7 cellular contexts compared by ENCODE assay signal in genomic region chr14:93906341-93907329, GRCh38. TPM values are rescaled to one million over a fixed set of nuclear protein-coding genes. Genes with fewer than 3 reads are reported as not detected.
DNase-seq lines count a peak whose midpoint lies in the region; ATAC-seq and TF ChIP-seq lines count a peak whose summit lies in the region.

No MANE protein-coding gene starts in this region.

- no peak for TF ChIP-seq POLR2A in esophagus squamous epithelium (IDR thresholded peaks at IDR 0.05)

- peaks cover 0 to 17% (median 0%) of the 10 kb centered on the region in 4 donors for H3K27me3 ChIP-seq in esophagus squamous epithelium
- peaks cover 11% of the 10 kb centered on the region for H3K27me3 ChIP-seq in upper lobe of right lung

- H3K9me3 Mint-ChIP-seq in nephron progenitor cell, result no peaks in the 10 kb centered on the region

- H3K27ac Mint-ChIP-seq in nephron progenitor cell, result no peak overlapping the region

- 35 to 43% methylated on average over 9 to 13 of the region's 15 CpGs for WGBS in esophagus squamous epithelium, 2 donors

- intact Hi-C loops in esophagus squamous epithelium (cut with DNase I) (no loop called here), upper lobe of right lung (cut with DNase I) (no loop called here)

- no peak overlapping the region for H3K4me3 Mint-ChIP-seq in nephron progenitor cell

- ATAC-seq in HG03159 (IDR thresholded peaks at IDR 0.05; ENCODE audit: unreplicated experiment) (peak; percentile 79), upper lobe of right lung (peak; percentile 74)

- H3K4me1 Mint-ChIP-seq in nephron progenitor cell, result peaks cover 19% of the 10 kb centered on the region

- H3K4me3 ChIP-seq in esophagus squamous epithelium (no peak overlapping the region), upper lobe of right lung (no peak overlapping the region)

- TF ChIP-seq CTCF in GM12873 (IDR thresholded peaks at IDR 0.05; ENCODE audit: insufficient read depth, low read depth, low read length, missing control alignments), result peak; percentile 90
- peak; percentile 30 to 79 (median 56) for TF ChIP-seq CTCF in esophagus squamous epithelium (IDR thresholded peaks at IDR 0.05)
- peak; percentile 67 for TF ChIP-seq CTCF in nephron progenitor cell (IDR thresholded peaks at IDR 0.05)
- peak; percentile 71 for TF ChIP-seq CTCF in upper lobe of right lung (IDR thresholded peaks at IDR 0.05)

- H3K36me3 Mint-ChIP-seq in nephron progenitor cell (ENCODE audit: low read depth), result no peaks in the 10 kb centered on the region

- H3K36me3 ChIP-seq in esophagus squamous epithelium, result no peaks in the 10 kb centered on the region
- H3K36me3 ChIP-seq in upper lobe of right lung, result no peaks in the 10 kb centered on the region

- peaks cover 0 to 5% (median 0%) of the 10 kb centered on the region in 3 donors for H3K4me1 ChIP-seq in esophagus squamous epithelium
- H3K4me1 ChIP-seq in upper lobe of right lung, result no peaks in the 10 kb centered on the region

- H3K27ac ChIP-seq in esophagus squamous epithelium (no peak overlapping the region), upper lobe of right lung (no peak overlapping the region)

- DNase-seq in NCI-H748 (lab: John Stamatoyannopoulos, UW; ENCODE audit: unreplicated experiment) (peak; percentile 79), esophagus squamous epithelium (lab: John Stamatoyannopoulos, UW) (no peak), nephron progenitor cell (peak; percentile 72), upper lobe of right lung (peak; percentile 77)
- DNase-seq in activated CD8-positive, alpha-beta memory T cell treated with anti-CD3 and anti-CD28 coated beads for 48 hours (ENCODE audit: low read depth in 2 of 3, low spot score in 2 of 3), result peak; percentile 11 to 43 (median 34)

- no peaks in the 10 kb centered on the region for H3K9me3 ChIP-seq in esophagus squamous epithelium
- H3K9me3 ChIP-seq in upper lobe of right lung, result no peaks in the 10 kb centered on the region

- peaks cover 12% of the 10 kb centered on the region for H3K27me3 Mint-ChIP-seq in nephron progenitor cell (ENCODE audit: low read depth, poor library complexity)

RNA-seq across cellular contexts. Expression of gene FAM181A, which starts 20.5 kb away (rescaled TPM):
- total RNA-seq in esophagus squamous epithelium (not detected), upper lobe of right lung (3.5 TPM)
